ENCODE assay signal across 10 cellular contexts in genomic region chr18:56851774-56852173, GRCh38.
A peak's percentile ranks its signal among the peaks of the same experiment; 100 is the strongest.
DNase-seq lines count a peak whose midpoint lies in the region; ATAC-seq and TF ChIP-seq lines count a peak whose summit lies in the region.
"Had no signal": no experiment of that assay in that cellular context is flagged by ENCODE, and none has a peak within 500 bp of the region (broad histone marks: within the 10 kb centered on the region; RNA-seq: fewer than 3 reads in every experiment).

No MANE protein-coding gene starts in this region.

- DNase-seq in SKM-1 treated with dmso at 0.1 percent for 144 hours (lab: John Stamatoyannopoulos, UW; ENCODE audit: unreplicated experiment) (peak; percentile 30), Kasumi-1 (lab: John Stamatoyannopoulos, UW) (no peak), right lobe of liver (no peak), NCI-H226 (no peak), AG08395 (ENCODE audit: low spot score) (no peak)
- DNase-seq: activated T-cell treated with anti-CD3 and anti-CD28 coated beads, Interleukin-2, amount 50 U/mL, for 72 hours had no signal

- H3K4me3 ChIP-seq in right lobe of liver: no peak overlapping the region
- H3K4me3 ChIP-seq: prostate gland had no signal

- H3K27me3 ChIP-seq in right lobe of liver: no peaks in the 10 kb centered on the region

- no peaks in the 10 kb centered on the region for H3K9me3 ChIP-seq in right lobe of liver
- H3K9me3 ChIP-seq: prostate gland had no signal

- 56% methylated on average over 1 of the region's 1 CpG for WGBS in right lobe of liver (ENCODE audit: insufficient coverage, low coverage, low lambda C conversion rate, missing lambda C conversion rate)

- no peaks in the 10 kb centered on the region for H3K36me3 ChIP-seq in right lobe of liver
- H3K36me3 ChIP-seq: prostate gland had no signal

- peak; percentile 87 for ATAC-seq in GM18870 (IDR thresholded peaks at IDR 0.05; ENCODE audit: unreplicated experiment)
- peak; percentile 97 for ATAC-seq in GM21723 (IDR thresholded peaks at IDR 0.05; ENCODE audit: unreplicated experiment)
- peak; percentile 86 for ATAC-seq in HG03280 (IDR thresholded peaks at IDR 0.05; ENCODE audit: unreplicated experiment)
- no peak for ATAC-seq in right lobe of liver
- ATAC-seq: activated T-cell treated with anti-CD3 and anti-CD28 coated beads, Interleukin-2, amount 50 U/mL, for 72 hours had no signal

- H3K4me1 ChIP-seq in right lobe of liver: no peaks in the 10 kb centered on the region
- H3K4me1 ChIP-seq: prostate gland had no signal

- TF ChIP-seq CTCF in right lobe of liver (IDR thresholded peaks at IDR 0.05): no peak

- TF ChIP-seq POLR2A in right lobe of liver (IDR thresholded peaks at IDR 0.05): no peak

- intact Hi-C loops in right lobe of liver (cut with DNase I): no loop called here

- H3K27ac ChIP-seq in right lobe of liver: no peak overlapping the region
- H3K27ac ChIP-seq: prostate gland had no signal

Comparison
In these comparisons a context has a peak if more than half of its experiments do, and no peak if none do; other contexts are left out.
1. ATAC-seq: peak in GM18870 (single experiment), GM21723 (single experiment) and HG03280 (single experiment); none in right lobe of liver (0 of 4).